Comparison of ENCODE assay signal across 2 cellular contexts in the genomic region with DNA sequence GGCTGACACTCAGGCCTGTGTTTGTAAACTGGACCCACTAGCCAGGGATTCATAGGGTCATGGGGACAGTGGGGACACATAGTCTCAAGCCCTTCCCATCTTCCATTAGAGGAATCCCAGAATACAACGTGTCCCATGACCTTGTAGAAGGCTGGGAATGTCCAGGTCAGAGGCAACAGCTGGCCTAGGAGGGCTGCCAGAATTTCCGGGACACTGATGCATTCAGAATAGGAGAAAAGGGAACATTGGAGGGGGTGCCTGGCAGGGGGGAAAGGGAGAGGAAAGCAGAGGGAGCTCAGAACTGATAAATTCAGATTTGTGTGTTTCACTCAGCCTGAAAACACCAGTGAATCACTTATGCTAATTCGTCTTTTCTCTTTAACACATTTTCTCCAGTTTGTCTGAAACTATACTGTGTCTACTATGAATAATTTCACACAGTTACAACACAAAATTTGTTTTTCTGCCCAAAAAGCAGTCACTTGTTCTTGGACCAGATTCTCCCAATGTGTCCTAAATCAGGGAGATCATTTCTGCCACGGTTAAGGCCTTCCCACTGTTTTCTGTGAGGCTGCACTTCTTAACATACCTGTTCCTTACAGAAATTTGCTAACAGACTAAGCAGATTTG.
TF ChIP-seq lines count a peak whose summit lies in the region.

No MANE protein-coding gene starts in this region.

TF ChIP-seq in liver, 16 proteins besides CTCF, POLR2A, EP300 and RAD21:
- TF ChIP-seq HNF4A (conservative IDR thresholded peaks at IDR 0.05) (peak in 1 of 2 donors; percentile 8), RXRA (IDR thresholded peaks at IDR 0.05) (peak; percentile 67 to 78), NR2F2 (IDR thresholded peaks at IDR 0.05) (peak; percentile 100), FOXA1 (IDR thresholded peaks at IDR 0.05) (no peak), YY1 (IDR thresholded peaks at IDR 0.05) (peak; percentile 39), EGR1 (IDR thresholded peaks at IDR 0.05; ENCODE audit: low read depth in 2 of 2) (no peak), SP1 (IDR thresholded peaks at IDR 0.05) (peak; percentile 79)
- TF ChIP-seq, protein P1, sequence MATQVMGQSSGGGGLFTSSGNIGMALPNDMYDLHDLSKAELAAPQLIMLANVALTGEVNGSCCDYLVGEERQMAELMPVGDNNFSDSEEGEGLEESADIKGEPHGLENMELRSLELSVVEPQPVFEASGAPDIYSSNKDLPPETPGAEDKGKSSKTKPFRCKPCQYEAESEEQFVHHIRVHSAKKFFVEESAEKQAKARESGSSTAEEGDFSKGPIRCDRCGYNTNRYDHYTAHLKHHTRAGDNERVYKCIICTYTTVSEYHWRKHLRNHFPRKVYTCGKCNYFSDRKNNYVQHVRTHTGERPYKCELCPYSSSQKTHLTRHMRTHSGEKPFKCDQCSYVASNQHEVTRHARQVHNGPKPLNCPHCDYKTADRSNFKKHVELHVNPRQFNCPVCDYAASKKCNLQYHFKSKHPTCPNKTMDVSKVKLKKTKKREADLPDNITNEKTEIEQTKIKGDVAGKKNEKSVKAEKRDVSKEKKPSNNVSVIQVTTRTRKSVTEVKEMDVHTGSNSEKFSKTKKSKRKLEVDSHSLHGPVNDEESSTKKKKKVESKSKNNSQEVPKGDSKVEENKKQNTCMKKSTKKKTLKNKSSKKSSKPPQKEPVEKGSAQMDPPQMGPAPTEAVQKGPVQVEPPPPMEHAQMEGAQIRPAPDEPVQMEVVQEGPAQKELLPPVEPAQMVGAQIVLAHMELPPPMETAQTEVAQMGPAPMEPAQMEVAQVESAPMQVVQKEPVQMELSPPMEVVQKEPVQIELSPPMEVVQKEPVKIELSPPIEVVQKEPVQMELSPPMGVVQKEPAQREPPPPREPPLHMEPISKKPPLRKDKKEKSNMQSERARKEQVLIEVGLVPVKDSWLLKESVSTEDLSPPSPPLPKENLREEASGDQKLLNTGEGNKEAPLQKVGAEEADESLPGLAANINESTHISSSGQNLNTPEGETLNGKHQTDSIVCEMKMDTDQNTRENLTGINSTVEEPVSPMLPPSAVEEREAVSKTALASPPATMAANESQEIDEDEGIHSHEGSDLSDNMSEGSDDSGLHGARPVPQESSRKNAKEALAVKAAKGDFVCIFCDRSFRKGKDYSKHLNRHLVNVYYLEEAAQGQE (IDR thresholded peaks at IDR 0.05): peak; percentile 84
- TF ChIP-seq, protein P2, sequence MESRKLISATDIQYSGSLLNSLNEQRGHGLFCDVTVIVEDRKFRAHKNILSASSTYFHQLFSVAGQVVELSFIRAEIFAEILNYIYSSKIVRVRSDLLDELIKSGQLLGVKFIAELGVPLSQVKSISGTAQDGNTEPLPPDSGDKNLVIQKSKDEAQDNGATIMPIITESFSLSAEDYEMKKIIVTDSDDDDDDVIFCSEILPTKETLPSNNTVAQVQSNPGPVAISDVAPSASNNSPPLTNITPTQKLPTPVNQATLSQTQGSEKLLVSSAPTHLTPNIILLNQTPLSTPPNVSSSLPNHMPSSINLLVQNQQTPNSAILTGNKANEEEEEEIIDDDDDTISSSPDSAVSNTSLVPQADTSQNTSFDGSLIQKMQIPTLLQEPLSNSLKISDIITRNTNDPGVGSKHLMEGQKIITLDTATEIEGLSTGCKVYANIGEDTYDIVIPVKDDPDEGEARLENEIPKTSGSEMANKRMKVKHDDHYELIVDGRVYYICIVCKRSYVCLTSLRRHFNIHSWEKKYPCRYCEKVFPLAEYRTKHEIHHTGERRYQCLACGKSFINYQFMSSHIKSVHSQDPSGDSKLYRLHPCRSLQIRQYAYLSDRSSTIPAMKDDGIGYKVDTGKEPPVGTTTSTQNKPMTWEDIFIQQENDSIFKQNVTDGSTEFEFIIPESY (IDR thresholded peaks at IDR 0.05): no peak
- TF ChIP-seq, protein P3, sequence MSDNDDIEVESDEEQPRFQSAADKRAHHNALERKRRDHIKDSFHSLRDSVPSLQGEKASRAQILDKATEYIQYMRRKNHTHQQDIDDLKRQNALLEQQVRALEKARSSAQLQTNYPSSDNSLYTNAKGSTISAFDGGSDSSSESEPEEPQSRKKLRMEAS (IDR thresholded peaks at IDR 0.05): no peak
TF ChIP-seq in liver: peak in this region for 6.

TF ChIP-seq in HepG2, 621 proteins besides CTCF, POLR2A, EP300 and RAD21:
- TF ChIP-seq ZSCAN30 (CRISPR knock-in tag; IDR thresholded peaks at IDR 0.05) (no peak), ZFY (CRISPR knock-in tag; IDR thresholded peaks at IDR 0.05) (no peak), TCF12 (IDR thresholded peaks at IDR 0.05) (no peak), TCF12 (CRISPR knock-in tag; IDR thresholded peaks at IDR 0.05) (no peak), THAP11 (CRISPR knock-in tag; IDR thresholded peaks at IDR 0.05) (no peak), TCF7 (IDR thresholded peaks at IDR 0.05; ENCODE audit: low read depth) (no peak), SP5 (CRISPR knock-in tag; IDR thresholded peaks at IDR 0.05; ENCODE audit: borderline replicate concordance, low read depth) (no peak), ZNF549 (CRISPR knock-in tag; IDR thresholded peaks at IDR 0.05) (no peak), ZNF644 (CRISPR knock-in tag; IDR thresholded peaks at IDR 0.05; ENCODE audit: low read depth) (no peak), ZNF749 (CRISPR knock-in tag; IDR thresholded peaks at IDR 0.05; ENCODE audit: borderline replicate concordance) (no peak), RFX3 (CRISPR knock-in tag; IDR thresholded peaks at IDR 0.05) (no peak), ZNF317 (CRISPR knock-in tag; IDR thresholded peaks at IDR 0.05) (no peak), TBX2 (CRISPR knock-in tag; IDR thresholded peaks at IDR 0.05; ENCODE audit: borderline replicate concordance) (no peak), RNF2 (conservative IDR thresholded peaks at IDR 0.05; ENCODE audit: low read depth) (no peak)
- TF ChIP-seq, protein P4, sequence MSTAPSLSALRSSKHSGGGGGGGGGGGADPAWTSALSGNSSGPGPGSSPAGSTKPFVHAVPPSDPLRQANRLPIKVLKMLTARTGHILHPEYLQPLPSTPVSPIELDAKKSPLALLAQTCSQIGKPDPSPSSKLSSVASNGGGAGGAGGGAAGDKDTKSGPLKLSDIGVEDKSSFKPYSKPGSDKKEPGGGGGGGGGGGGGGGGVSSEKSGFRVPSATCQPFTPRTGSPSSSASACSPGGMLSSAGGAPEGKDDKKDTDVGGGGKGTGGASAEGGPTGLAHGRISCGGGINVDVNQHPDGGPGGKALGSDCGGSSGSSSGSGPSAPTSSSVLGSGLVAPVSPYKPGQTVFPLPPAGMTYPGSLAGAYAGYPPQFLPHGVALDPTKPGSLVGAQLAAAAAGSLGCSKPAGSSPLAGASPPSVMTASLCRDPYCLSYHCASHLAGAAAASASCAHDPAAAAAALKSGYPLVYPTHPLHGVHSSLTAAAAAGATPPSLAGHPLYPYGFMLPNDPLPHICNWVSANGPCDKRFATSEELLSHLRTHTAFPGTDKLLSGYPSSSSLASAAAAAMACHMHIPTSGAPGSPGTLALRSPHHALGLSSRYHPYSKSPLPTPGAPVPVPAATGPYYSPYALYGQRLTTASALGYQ (CRISPR knock-in tag; IDR thresholded peaks at IDR 0.05): no peak
- TF ChIP-seq, protein P5, sequence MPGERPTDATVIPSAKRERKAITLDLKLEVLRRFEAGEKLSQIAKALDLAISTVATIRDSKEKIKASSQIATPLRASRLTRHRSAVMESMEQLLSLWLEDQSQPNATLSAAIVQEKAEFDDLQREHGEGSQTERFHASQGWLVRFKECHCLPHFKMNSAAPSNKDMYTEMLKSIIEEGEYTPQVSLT (CRISPR knock-in tag; IDR thresholded peaks at IDR 0.05; ENCODE audit: borderline replicate concordance, low read depth): no peak
- TF ChIP-seq, protein P6, sequence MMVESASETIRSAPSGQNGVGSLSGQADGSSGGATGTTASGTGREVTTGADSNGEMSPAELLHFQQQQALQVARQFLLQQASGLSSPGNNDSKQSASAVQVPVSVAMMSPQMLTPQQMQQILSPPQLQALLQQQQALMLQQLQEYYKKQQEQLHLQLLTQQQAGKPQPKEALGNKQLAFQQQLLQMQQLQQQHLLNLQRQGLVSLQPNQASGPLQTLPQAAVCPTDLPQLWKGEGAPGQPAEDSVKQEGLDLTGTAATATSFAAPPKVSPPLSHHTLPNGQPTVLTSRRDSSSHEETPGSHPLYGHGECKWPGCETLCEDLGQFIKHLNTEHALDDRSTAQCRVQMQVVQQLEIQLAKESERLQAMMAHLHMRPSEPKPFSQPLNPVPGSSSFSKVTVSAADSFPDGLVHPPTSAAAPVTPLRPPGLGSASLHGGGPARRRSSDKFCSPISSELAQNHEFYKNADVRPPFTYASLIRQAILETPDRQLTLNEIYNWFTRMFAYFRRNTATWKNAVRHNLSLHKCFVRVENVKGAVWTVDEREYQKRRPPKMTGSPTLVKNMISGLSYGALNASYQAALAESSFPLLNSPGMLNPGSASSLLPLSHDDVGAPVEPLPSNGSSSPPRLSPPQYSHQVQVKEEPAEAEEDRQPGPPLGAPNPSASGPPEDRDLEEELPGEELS (CRISPR knock-in tag; IDR thresholded peaks at IDR 0.05): no peak
